In genomic region chr18:77065221-77065981, GRCh38 we compare ENCODE assay signal across 8 cellular contexts.
DNase-seq lines count a peak whose midpoint lies in the region; ATAC-seq, FAIRE-seq and TF ChIP-seq lines count a peak whose summit lies in the region.

No MANE protein-coding gene starts in this region.

- H3K36me3 ChIP-seq in RWPE2 (ENCODE audit: low read depth), result peaks cover 29% of the 10 kb centered on the region
- no peaks in the 10 kb centered on the region for H3K36me3 ChIP-seq in K562 (ENCODE audit: control insufficient read depth, insufficient read depth, low read length)
- H3K36me3 ChIP-seq in lung (ENCODE audit: control insufficient read depth in 2 of 2, insufficient read depth in 2 of 2, low read length in 2 of 2), result peaks cover 0 to 5% of the 10 kb centered on the region in 2 donors
- H3K36me3 ChIP-seq in uterus, result no peaks in the 10 kb centered on the region
- no peaks in the 10 kb centered on the region for H3K36me3 ChIP-seq in endodermal cell (ENCODE audit: control insufficient read depth, insufficient read depth, low read length)

- BruUV-seq in K562 (replicated peaks; lab: Mats Ljungman, UMichigan), result no TSS peak

- H3K4me3 ChIP-seq in RWPE2 (ENCODE audit: severe bottlenecking) (no peak overlapping the region), K562 (no peak overlapping the region), lung (no peak overlapping the region), uterus (no peak overlapping the region), endodermal cell (ENCODE audit: low read length) (no peak overlapping the region)

- H3K27ac Mint-ChIP-seq in endodermal cell, result no peak overlapping the region

- H3K4me2 ChIP-seq in K562 (ENCODE audit: insufficient read depth, low read length), result no peak overlapping the region

- TF ChIP-seq EP300 in K562 (IDR thresholded peaks at IDR 0.05; ENCODE audit: low read length), result no peak

- peaks cover 20% of the 10 kb centered on the region for H3K4me1 Mint-ChIP-seq in endodermal cell

- in situ Hi-C loops in K562 (cut with MboI), result no loop called here

- no peaks in the 10 kb centered on the region for H4K20me1 ChIP-seq in K562 (replicated peaks; ENCODE audit: control insufficient read depth, insufficient read depth, low read length)

- H3K9me3 ChIP-seq in RWPE2 (ENCODE audit: severe bottlenecking) (no peaks in the 10 kb centered on the region), K562 (replicated peaks; ENCODE audit: control insufficient read depth, insufficient read depth, low read depth, low read length) (no peaks in the 10 kb centered on the region), lung (ENCODE audit: control insufficient read depth in 2 of 2, insufficient read depth in 1 of 2, low read length in 1 of 2) (no peaks in the 10 kb centered on the region), uterus (no peaks in the 10 kb centered on the region), endodermal cell (ENCODE audit: control insufficient read depth, low read length) (no peaks in the 10 kb centered on the region)

- no peak overlapping the region for H3K4me3 Mint-ChIP-seq in endodermal cell

- ATAC-seq in HG03060 (IDR thresholded peaks at IDR 0.05; ENCODE audit: low read depth, unreplicated experiment), result peak; percentile 23
- ATAC-seq in RWPE2 (ENCODE audit: low read depth), result peak; percentile 69
- no peak for ATAC-seq in K562
- peak; percentile 53 for ATAC-seq in lung (ENCODE audit: insufficient read depth, low FRiP score)

- DNase-seq in GM18507 (ENCODE audit: extremely low spot score, insufficient read length, low read depth) (no peak), RWPE2 (ENCODE audit: low spot score) (no peak), K562 (ENCODE audit: extremely low read depth in 1 of 4, low spot score in 3 of 4) (no peak), lung (ENCODE audit: low spot score) (no peak), uterus (no peak), endodermal cell (no peak)
- DNase-seq in activated CD4-positive, CD25-positive, alpha-beta regulatory T cell treated with anti-CD3 and anti-CD28 coated beads, Interleukin-2, amount 50 U/mL, for 72 hours, result no peak

- FAIRE-seq in GM18507 (lab: Jason Lieb, UNC) (peak; percentile 91), K562 (lab: Jason Lieb, UNC) (no peak)

- no peaks in the 10 kb centered on the region for H3K27me3 Mint-ChIP-seq in endodermal cell (ENCODE audit: insufficient read depth)

- no peaks in the 10 kb centered on the region for H3K79me2 ChIP-seq in K562 (ENCODE audit: control insufficient read depth, insufficient read depth, low read length)

- H3K27me3 ChIP-seq in RWPE2 (ENCODE audit: insufficient read depth, poor library complexity, severe bottlenecking) (no peaks in the 10 kb centered on the region), K562 (ENCODE audit: control insufficient read depth in 2 of 2, insufficient read depth in 2 of 2, low read length in 2 of 2) (peaks cover 4 to 32% of the 10 kb centered on the region in 2 experiments), lung (ENCODE audit: control insufficient read depth, insufficient read depth) (no peaks in the 10 kb centered on the region), uterus (no peaks in the 10 kb centered on the region), endodermal cell (ENCODE audit: control insufficient read depth, insufficient read depth, low read length, poor library complexity, severe bottlenecking) (no peaks in the 10 kb centered on the region)

- H3K36me3 Mint-ChIP-seq in endodermal cell (ENCODE audit: low read depth), result peaks cover 24% of the 10 kb centered on the region

- H3K9me3 Mint-ChIP-seq in endodermal cell, result no peaks in the 10 kb centered on the region

- no peak overlapping the region for H3K9ac ChIP-seq in K562 (ENCODE audit: insufficient read depth in 1 of 2, low read depth in 2 of 2, low read length in 2 of 2)
- no peak overlapping the region for H3K9ac ChIP-seq in endodermal cell (ENCODE audit: extremely low read depth, low read length, poor library complexity, severe bottlenecking)

- POLR2A ChIA-PET in K562 (lab: Yijun Ruan, JAX), result interaction anchor here (0.6 kb wide), 1 partner anchor 547 kb away, joined by 3 read pairs; no protein-coding TSS in a partner anchor

- TF ChIP-seq CTCF in RWPE2 (IDR thresholded peaks at IDR 0.05; ENCODE audit: poor library complexity, severe bottlenecking) (no peak), K562 (IDR thresholded peaks at IDR 0.05 in 2 of 3, conservative IDR thresholded peaks at IDR 0.05 in 1 of 3; ENCODE audit: insufficient read depth in 2 of 3, low read depth in 1 of 3, low read length in 3 of 3) (no peak), lung (IDR thresholded peaks at IDR 0.05; ENCODE audit: control extremely low read depth, extremely low read depth) (no peak), uterus (IDR thresholded peaks at IDR 0.05) (no peak), endodermal cell (conservative IDR thresholded peaks at IDR 0.05) (no peak)

- no peak for TF ChIP-seq POLR2A in K562 (conservative IDR thresholded peaks at IDR 0.05)
- TF ChIP-seq POLR2A in uterus (IDR thresholded peaks at IDR 0.05), result no peak

- 2% methylated on average over 13 of the region's 13 CpGs for WGBS in K562 (ENCODE audit: insufficient coverage, low coverage, missing lambda C conversion rate)
- 24 to 54% methylated on average over 13 of the region's 13 CpGs for WGBS in lung, 2 donors
- 94 to 96% methylated on average over 4 to 13 of the region's 13 CpGs for WGBS in endodermal cell (ENCODE audit: insufficient coverage in 1 of 2, insufficient read length in 1 of 2), 2 experiments

- TF ChIP-seq RAD21 in K562 (CRISPR knock-in tag; conservative IDR thresholded peaks at IDR 0.05 in 1 of 2, IDR thresholded peaks at IDR 0.05 in 1 of 2), result no peak

- H3K4me1 ChIP-seq in RWPE2 (ENCODE audit: insufficient read depth, poor library complexity, severe bottlenecking) (peaks cover 57% of the 10 kb centered on the region), K562 (replicated peaks in 1 of 2; ENCODE audit: control insufficient read depth in 2 of 2, insufficient read depth in 2 of 2, low read length in 2 of 2) (no peaks in the 10 kb centered on the region), lung (ENCODE audit: control insufficient read depth in 2 of 2, insufficient read depth in 2 of 2, low read length in 2 of 2) (peaks cover 0 to 22% of the 10 kb centered on the region in 2 donors), uterus (no peaks in the 10 kb centered on the region), endodermal cell (ENCODE audit: control insufficient read depth, insufficient read depth, low read length) (peaks cover 2% of the 10 kb centered on the region)

- no peaks in the 10 kb centered on the region for H3K9me1 ChIP-seq in K562 (ENCODE audit: control insufficient read depth, insufficient read depth, low read length)

- H3K27ac ChIP-seq in RWPE2 (ENCODE audit: poor library complexity, severe bottlenecking) (peak overlapping the region; percentile 79), K562 (ENCODE audit: extremely low read depth, low read depth, low read length) (no peak overlapping the region), lung (ENCODE audit: low read depth in 1 of 2, low read length in 1 of 2) (peak overlapping the region in 1 of 2 donors; percentile 82), uterus (peak overlapping the region; percentile 59 to 81), endodermal cell (ENCODE audit: low read depth, low read length) (no peak overlapping the region)

- no peak overlapping the region for H2AFZ ChIP-seq in K562 (ENCODE audit: low read depth, low read length)

- CTCF ChIA-PET in K562 (lab: Yijun Ruan, JAX; ENCODE audit: low intra/inter-chr PET ratio), result no interaction called here

- intact Hi-C loops in K562 (cut with micrococcal nuclease) (no loop called here), uterus (cut with DNase I; ENCODE audit: low total_unique reads) (no loop called here)

TF ChIP-seq in K562, 482 proteins besides CTCF, POLR2A, EP300 and RAD21:
- no peak for TF ChIP-seq JUND (IDR thresholded peaks at IDR 0.05; ENCODE audit: borderline replicate concordance, low read depth, low read length)
- peak; percentile 51; the same call in 1 of the 3 replicates for TF ChIP-seq JUND (tag; IDR thresholded peaks at IDR 0.05; ENCODE audit: borderline replicate concordance, low read depth, low read length)
- no peak for TF ChIP-seq FOXK2 (conservative IDR thresholded peaks at IDR 0.05 in 1 of 2, IDR thresholded peaks at IDR 0.05 in 1 of 2; ENCODE audit: low read depth in 2 of 2)
- no peak for TF ChIP-seq MNT (conservative IDR thresholded peaks at IDR 0.05)
- peak; percentile 82 for TF ChIP-seq CEBPB (tag; IDR thresholded peaks at IDR 0.05)
- peak; percentile 96 for TF ChIP-seq FOSL1 (tag; conservative IDR thresholded peaks at IDR 0.05)
- peak; percentile 30; the same call in 1 of the 2 replicates for TF ChIP-seq ZNF121 (CRISPR knock-in tag; conservative IDR thresholded peaks at IDR 0.05)
- no peak for TF ChIP-seq CEBPG (CRISPR knock-in tag; IDR thresholded peaks at IDR 0.05)
- peak; percentile 54 to 55 for TF ChIP-seq CEBPG (tag; conservative IDR thresholded peaks at IDR 0.05 in 1 of 2, IDR thresholded peaks at IDR 0.05 in 1 of 2)
- TF ChIP-seq NR2C1 (IDR thresholded peaks at IDR 0.05), result no peak
- TF ChIP-seq NR2C1 (tag; IDR thresholded peaks at IDR 0.05), result no peak
- TF ChIP-seq ATF3 (IDR thresholded peaks at IDR 0.05), result peak; percentile 25; the same call in 1 of the 2 replicates
- no peak for TF ChIP-seq ATF3 (CRISPR knock-in tag; conservative IDR thresholded peaks at IDR 0.05)

Comparison
In these comparisons a context has a peak if more than half of its experiments do, and no peak if none do; other contexts are left out.
1. H3K27ac ChIP-seq: peak in RWPE2 (single experiment) and uterus (2 of 2); none in K562 (single experiment) and endodermal cell (single experiment).